ENCODE assay signal across 2 cellular contexts in genomic region chr11:100612766-100613165, GRCh38.
TF ChIP-seq lines count a peak whose summit lies in the region.

No MANE protein-coding gene starts in this region.

TF ChIP-seq in GM23338, 12 proteins besides CTCF, POLR2A, EP300 and RAD21 (continued from another document):
- TF ChIP-seq POLR2AphosphoS5 (IDR thresholded peaks at IDR 0.05; ENCODE audit: low read depth): no peak

TF ChIP-seq in GM12878, 131 proteins besides CTCF, POLR2A, EP300 and RAD21 (continued from another document):
- TF ChIP-seq SKIL (IDR thresholded peaks at IDR 0.05; ENCODE audit: low read depth, poor library complexity, severe bottlenecking): no peak
TF ChIP-seq in GM12878: peak in this region for 2.
